In genomic region chr2:236396818-236397350, GRCh38 we compare ENCODE assay signal across 36 cellular contexts.
"Had no signal": no experiment of that assay in that cellular context is flagged by ENCODE, and none has a peak within 500 bp of the region (broad histone marks: within the 10 kb centered on the region; RNA-seq: fewer than 3 reads in every experiment).

No MANE protein-coding gene starts in this region.

- DNase-seq: activated CD4-positive, alpha-beta memory T cell treated with anti-CD3 and anti-CD28 coated beads for 36 hours; activated CD4-positive, alpha-beta T cell treated with anti-CD3 and anti-CD28 coated beads for 36 hours; activated CD4-positive, CD25-positive, alpha-beta regulatory T cell; activated CD4-positive, CD25-positive, alpha-beta regulatory T cell treated with anti-CD3 and anti-CD28 coated beads, Interleukin-2, amount 50 U/mL, for 72 hours; activated CD8-positive, alpha-beta memory T cell treated with anti-CD3 and anti-CD28 coated beads, Interleukin-2, amount 10 ng/mL, durations not matched to agents 7 days and 5 days; activated CD8-positive, alpha-beta memory T cell treated with anti-CD3 and anti-CD28 coated beads, Interleukin-2, amount 50 U/mL, for 4 hours; activated CD8-positive, alpha-beta T cell treated with anti-CD3 and anti-CD28 coated beads, Interleukin-2, amount 10 ng/mL, durations not matched to agents 7 days and 5 days; activated effector memory CD4-positive, alpha-beta T cell treated with anti-CD3 and anti-CD28 coated beads, Interleukin-2, amount 50 U/mL, for 16 hours; activated naive CD4-positive, alpha-beta T cell treated with anti-CD3 and anti-CD28 coated beads for 36 hours; activated naive CD8-positive, alpha-beta T cell treated with anti-CD3 and anti-CD28 coated beads, Interleukin-2, amount 10 ng/mL, durations not matched to agents 7 days and 5 days; activated T-cell treated with anti-CD3 and anti-CD28 coated beads, Interleukin-2, amount 50 U/mL, for 1 hour; activated T-cell treated with anti-CD3 and anti-CD28 coated beads, Interleukin-2, amount 50 U/mL, for 48 hours; central memory CD4-positive, alpha-beta T cell; cerebellar nuclear complex; colonic mucosa; dorsolateral prefrontal cortex; effector memory CD4-positive, alpha-beta T cell; endodermal cell; foreskin keratinocyte; gastrocnemius medialis; glutamatergic neuron; SW 1271; T-cell; T1000 had no signal

- H3K27me3 ChIP-seq: ascending aorta, breast epithelium, cardiac muscle cell, colonic mucosa, dorsolateral prefrontal cortex, esophagus muscularis mucosa, foreskin keratinocyte, gastrocnemius medialis had no signal

- H3K4me3 ChIP-seq: ascending aorta, breast epithelium, cardiac muscle cell, colonic mucosa, dorsolateral prefrontal cortex, esophagus muscularis mucosa, gastrocnemius medialis had no signal

- H3K4me3 Mint-ChIP-seq: activated CD4-positive, alpha-beta memory T cell treated with anti-CD3 and anti-CD28 coated beads for 36 hours; activated CD4-positive, alpha-beta T cell treated with anti-CD3 and anti-CD28 coated beads for 36 hours; activated CD4-positive, alpha-beta T cell treated with anti-CD3 and anti-CD28 coated beads, Interleukin-2, amount 10 ng/mL, durations not matched to agents 24 days and 14 days; activated CD8-positive, alpha-beta memory T cell treated with anti-CD3 and anti-CD28 coated beads, Interleukin-2, amount 10 ng/mL, durations not matched to agents 7 days and 5 days; activated CD8-positive, alpha-beta T cell treated with anti-CD3 and anti-CD28 coated beads, Interleukin-2, amount 10 ng/mL, durations not matched to agents 7 days and 5 days; activated naive CD4-positive, alpha-beta T cell treated with anti-CD3 and anti-CD28 coated beads for 36 hours; activated naive CD8-positive, alpha-beta T cell treated with anti-CD3 and anti-CD28 coated beads, Interleukin-2, amount 10 ng/mL, durations not matched to agents 7 days and 5 days; activated T-helper 1 cell treated with anti-CD3 and anti-CD28 coated beads, Interleukin-12 subunit alpha, Interleukin-12 subunit beta, Interleukin-2, Interleukin-4 antibody, amounts not matched to agents 30 ng/mL and 10 ng/mL and 1 ng/mL, durations not matched to agents 14 hours and 24 hours and 36 hours; brain; dendritic cell treated with granulocyte-macrophage colony-stimulating factor and Interleukin-4, amounts not matched to agents 40 ng/mL and 50 ng/mL, for 4 days; endodermal cell; T-cell; T-helper 1 cell treated with Interleukin-12 subunit alpha and Interleukin-12 subunit beta and Interleukin-4 antibody, amounts not matched to agents 30 μg/mL and 1 μg/mL, for 36 hours; T-helper 2 cell treated with Interferon-gamma antibody and Interleukin-4, amounts not matched to agents 5 μg/mL and 100 μg/mL, for 36 hours had no signal

- H3K9me3 ChIP-seq: ascending aorta, breast epithelium, colonic mucosa, esophagus muscularis mucosa, gastrocnemius medialis had no signal

- H3K36me3 Mint-ChIP-seq: activated CD4-positive, alpha-beta memory T cell treated with anti-CD3 and anti-CD28 coated beads for 36 hours; activated CD8-positive, alpha-beta memory T cell treated with anti-CD3 and anti-CD28 coated beads, Interleukin-2, amount 10 ng/mL, durations not matched to agents 7 days and 5 days; activated naive CD4-positive, alpha-beta T cell treated with anti-CD3 and anti-CD28 coated beads, Interleukin-2, amount 50 U/mL, for 72 hours; activated naive CD8-positive, alpha-beta T cell treated with anti-CD3 and anti-CD28 coated beads, Interleukin-2, amount 10 ng/mL, durations not matched to agents 7 days and 5 days; brain; T-cell had no signal

- H3K4me1 Mint-ChIP-seq: activated CD4-positive, alpha-beta T cell treated with anti-CD3 and anti-CD28 coated beads for 36 hours; activated CD4-positive, alpha-beta T cell treated with anti-CD3 and anti-CD28 coated beads, Interleukin-2, amount 10 ng/mL, durations not matched to agents 24 days and 14 days; activated CD8-positive, alpha-beta memory T cell treated with anti-CD3 and anti-CD28 coated beads, Interleukin-2, amount 10 ng/mL, durations not matched to agents 7 days and 5 days; activated naive CD8-positive, alpha-beta T cell treated with anti-CD3 and anti-CD28 coated beads, Interleukin-2, amount 10 ng/mL, durations not matched to agents 7 days and 5 days; T-cell had no signal

- H3K36me3 ChIP-seq: ascending aorta, breast epithelium, cardiac muscle cell, colonic mucosa, esophagus muscularis mucosa, gastrocnemius medialis had no signal

- H3K27ac ChIP-seq: ascending aorta, breast epithelium, cardiac muscle cell, colonic mucosa, dorsolateral prefrontal cortex, esophagus muscularis mucosa, foreskin keratinocyte, gastrocnemius medialis had no signal

- ATAC-seq: activated CD4-positive, alpha-beta T cell treated with anti-CD3 and anti-CD28 coated beads for 36 hours; activated CD8-positive, alpha-beta memory T cell treated with anti-CD3 and anti-CD28 coated beads, Interleukin-2, amount 10 ng/mL, durations not matched to agents 7 days and 5 days; activated CD8-positive, alpha-beta T cell treated with anti-CD3 and anti-CD28 coated beads, Interleukin-2, amount 10 ng/mL, durations not matched to agents 7 days and 5 days; activated naive CD4-positive, alpha-beta T cell treated with anti-CD3 and anti-CD28 coated beads, Interleukin-2, amount 50 U/mL, for 72 hours; foreskin keratinocyte; gastrocnemius medialis; T-cell had no signal

- H3K4me1 ChIP-seq: ascending aorta, breast epithelium, colonic mucosa, esophagus muscularis mucosa, foreskin keratinocyte, gastrocnemius medialis had no signal

- H3K9me3 Mint-ChIP-seq: activated CD4-positive, alpha-beta memory T cell treated with anti-CD3 and anti-CD28 coated beads for 36 hours; activated CD4-positive, alpha-beta T cell treated with anti-CD3 and anti-CD28 coated beads, Interleukin-2, amount 10 ng/mL, durations not matched to agents 24 days and 14 days; activated naive CD4-positive, alpha-beta T cell treated with anti-CD3 and anti-CD28 coated beads for 36 hours; activated naive CD4-positive, alpha-beta T cell treated with anti-CD3 and anti-CD28 coated beads, Interleukin-2, amount 50 U/mL, for 72 hours; activated naive CD8-positive, alpha-beta T cell treated with anti-CD3 and anti-CD28 coated beads, Interleukin-2, amount 10 ng/mL, durations not matched to agents 7 days and 5 days; activated T-helper 1 cell treated with anti-CD3 and anti-CD28 coated beads, Interleukin-12 subunit alpha, Interleukin-12 subunit beta, Interleukin-2, Interleukin-4 antibody, amounts not matched to agents 30 ng/mL and 10 ng/mL and 1 ng/mL, durations not matched to agents 14 hours and 24 hours and 36 hours; activated T-helper 2 cell treated with anti-CD3 and anti-CD28 coated beads, Interferon-gamma antibody, Interleukin-2, Interleukin-4, amounts not matched to agents 10 μg/mL and 5 μg/mL and 100 μg/mL, durations not matched to agents 14 hours and 24 hours and 36 hours; brain; dendritic cell treated with granulocyte-macrophage colony-stimulating factor and Interleukin-4, amounts not matched to agents 40 ng/mL and 50 ng/mL, for 4 days; endodermal cell; T-cell; T-helper 1 cell treated with Interleukin-12 subunit alpha and Interleukin-12 subunit beta and Interleukin-4 antibody, amounts not matched to agents 30 μg/mL and 1 μg/mL, for 36 hours; T-helper 2 cell treated with Interferon-gamma antibody and Interleukin-4, amounts not matched to agents 5 μg/mL and 100 μg/mL, for 36 hours had no signal

- H3K27ac Mint-ChIP-seq: activated CD4-positive, alpha-beta memory T cell treated with anti-CD3 and anti-CD28 coated beads for 36 hours; activated CD4-positive, alpha-beta T cell treated with anti-CD3 and anti-CD28 coated beads for 36 hours; activated CD4-positive, alpha-beta T cell treated with anti-CD3 and anti-CD28 coated beads, Interleukin-2, amount 10 ng/mL, durations not matched to agents 24 days and 14 days; activated CD8-positive, alpha-beta memory T cell treated with anti-CD3 and anti-CD28 coated beads, Interleukin-2, amount 10 ng/mL, durations not matched to agents 7 days and 5 days; activated CD8-positive, alpha-beta T cell treated with anti-CD3 and anti-CD28 coated beads, Interleukin-2, amount 10 ng/mL, durations not matched to agents 7 days and 5 days; activated naive CD4-positive, alpha-beta T cell treated with anti-CD3 and anti-CD28 coated beads for 36 hours; activated naive CD4-positive, alpha-beta T cell treated with anti-CD3 and anti-CD28 coated beads, Interleukin-2, amount 50 U/mL, for 72 hours; activated naive CD8-positive, alpha-beta T cell treated with anti-CD3 and anti-CD28 coated beads, Interleukin-2, amount 10 ng/mL, durations not matched to agents 7 days and 5 days; activated T-helper 1 cell treated with anti-CD3 and anti-CD28 coated beads, Interleukin-12 subunit alpha, Interleukin-12 subunit beta, Interleukin-2, Interleukin-4 antibody, amounts not matched to agents 30 ng/mL and 10 ng/mL and 1 ng/mL, durations not matched to agents 14 hours and 24 hours and 36 hours; activated T-helper 2 cell treated with anti-CD3 and anti-CD28 coated beads, Interferon-gamma antibody, Interleukin-2, Interleukin-4, amounts not matched to agents 10 μg/mL and 5 μg/mL and 100 μg/mL, durations not matched to agents 14 hours and 24 hours and 36 hours; dendritic cell treated with granulocyte-macrophage colony-stimulating factor and Interleukin-4, amounts not matched to agents 40 ng/mL and 50 ng/mL, for 4 days; endodermal cell; T-cell; T-helper 1 cell treated with Interleukin-12 subunit alpha and Interleukin-12 subunit beta and Interleukin-4 antibody, amounts not matched to agents 30 μg/mL and 1 μg/mL, for 36 hours; T-helper 2 cell treated with Interferon-gamma antibody and Interleukin-4, amounts not matched to agents 5 μg/mL and 100 μg/mL, for 36 hours had no signal

- H3K27me3 Mint-ChIP-seq: activated CD4-positive, alpha-beta memory T cell treated with anti-CD3 and anti-CD28 coated beads for 36 hours had no signal
